8 cellular contexts compared by ENCODE assay signal in genomic region chr3:134796313-134797079, GRCh38. TPM values are rescaled to one million over a fixed set of nuclear protein-coding genes. Genes with fewer than 3 reads are reported as not detected.
A peak's percentile ranks its signal among the peaks of the same experiment; 100 is the strongest.
DNase-seq lines count a peak whose midpoint lies in the region; ATAC-seq and TF ChIP-seq lines count a peak whose summit lies in the region.

No MANE protein-coding gene starts in this region.

- no peak for DNase-seq in heart left ventricle
- no peak for DNase-seq in left cardiac atrium
- DNase-seq in left lung, result no peak
- DNase-seq in uterus, result no peak
- no peak for DNase-seq in NCI-H524 treated with DMSO at 0.1 percent for 48 hours (lab: John Stamatoyannopoulos, UW)
- DNase-seq in OCI-M1 (lab: John Stamatoyannopoulos, UW), result no peak
- DNase-seq in epidermal melanocyte (ENCODE audit: insufficient read length, low spot score), result no peak

- H3K9me3 ChIP-seq in heart left ventricle, result no peaks in the 10 kb centered on the region
- H3K9me3 ChIP-seq in left lung, result no peaks in the 10 kb centered on the region
- H3K9me3 ChIP-seq in uterus, result no peaks in the 10 kb centered on the region

- no peaks in the 10 kb centered on the region for H3K9me3 Mint-ChIP-seq in activated T-helper 17 cell treated with anti-CD3 and anti-CD28 coated beads, Interleukin-2, amount 50 U/mL, for 72 hours

- 0 to 1% (median 1%) methylated on average over 22 to 60 of the region's 60 CpGs for WGBS in heart left ventricle, 4 donors

- peaks cover 36% of the 10 kb centered on the region for H3K27me3 Mint-ChIP-seq in activated T-helper 17 cell treated with anti-CD3 and anti-CD28 coated beads, Interleukin-2, amount 50 U/mL, for 72 hours

- peak in 1 of 4 donors; percentile 8 for ATAC-seq in heart left ventricle
- ATAC-seq in left cardiac atrium, result no peak
- no peak for ATAC-seq in activated T-helper 17 cell treated with anti-CD3 and anti-CD28 coated beads, Interleukin-2, amount 50 U/mL, for 72 hours (replicated peaks)
- ATAC-seq in left lung, result no peak

- H3K4me3 Mint-ChIP-seq in activated T-helper 17 cell treated with anti-CD3 and anti-CD28 coated beads, Interleukin-2, amount 50 U/mL, for 72 hours, result peak overlapping the region; percentile 81

- H3K36me3 Mint-ChIP-seq in activated T-helper 17 cell treated with anti-CD3 and anti-CD28 coated beads, Interleukin-2, amount 50 U/mL, for 72 hours (ENCODE audit: low read depth), result no peaks in the 10 kb centered on the region

- peak overlapping the region in 1 of 12 donors; percentile 78 for H3K27ac ChIP-seq in heart left ventricle
- no peak overlapping the region for H3K27ac ChIP-seq in left lung
- H3K27ac ChIP-seq in uterus, result peak overlapping the region in 1 of 2 donors; percentile 26

- H3K4me1 ChIP-seq in heart left ventricle (peaks cover 0 to 28% (median 16%) of the 10 kb centered on the region in 12 donors), left lung (peaks cover 14 to 27% of the 10 kb centered on the region in 2 donors), uterus (peaks cover 0 to 17% of the 10 kb centered on the region in 2 donors)

- H3K27ac Mint-ChIP-seq in activated T-helper 17 cell treated with anti-CD3 and anti-CD28 coated beads, Interleukin-2, amount 50 U/mL, for 72 hours, result no peak overlapping the region

- TF ChIP-seq POLR2A in heart left ventricle (IDR thresholded peaks at IDR 0.05) (no peak), uterus (IDR thresholded peaks at IDR 0.05) (no peak)

- TF ChIP-seq CTCF in heart left ventricle (IDR thresholded peaks at IDR 0.05) (no peak), left lung (IDR thresholded peaks at IDR 0.05) (no peak), uterus (IDR thresholded peaks at IDR 0.05) (no peak)

- H3K4me1 Mint-ChIP-seq in activated T-helper 17 cell treated with anti-CD3 and anti-CD28 coated beads, Interleukin-2, amount 50 U/mL, for 72 hours, result peaks cover 10% of the 10 kb centered on the region

- H3K27me3 ChIP-seq in heart left ventricle (peaks cover 8 to 44% (median 28%) of the 10 kb centered on the region in 9 donors), left lung (peaks cover 27 to 71% of the 10 kb centered on the region in 2 donors), uterus (no peaks in the 10 kb centered on the region)

- H3K36me3 ChIP-seq in heart left ventricle (no peaks in the 10 kb centered on the region), left lung (no peaks in the 10 kb centered on the region), uterus (no peaks in the 10 kb centered on the region)

- intact Hi-C loops in heart left ventricle (cut with DNase I) (loop anchor here in 8 of 10 donors (2.0 to 10.0 kb wide), 9 partner anchors 428 to 1248 kb away; no protein-coding TSS in a partner anchor), left cardiac atrium (cut with DNase I) (loop anchor here in 1 of 2 donors (10.0 kb wide), 1 partner anchor 708 kb away; no protein-coding TSS in a partner anchor), left lung (cut with DNase I) (no loop called here), uterus (cut with DNase I; ENCODE audit: low total_unique reads) (no loop called here)

- H3K4me3 ChIP-seq in heart left ventricle (peak overlapping the region; percentile 30 to 76 (median 56)), left lung (peak overlapping the region; percentile 5 to 40), uterus (peak overlapping the region; percentile 42 to 44)

RNA-seq across cellular contexts. Expression of gene EPHB1, which starts 1.4 kb away (rescaled TPM):
- total RNA-seq in heart left ventricle, result 1 to 10 TPM in 6 of 9 donors, under 1 TPM in 3; 0.31 to 2.2 (median 1.1) TPM
- under 1 TPM; 0.42 to 0.49 TPM for polyA plus RNA-seq in heart left ventricle
- total RNA-seq in left cardiac atrium, result 1 to 10 TPM in 1 of 2 donors, under 1 TPM in 1; 0.85 to 1.7 TPM
- 1 to 10 TPM; 1.2 to 1.3 TPM for total RNA-seq in activated T-helper 17 cell treated with anti-CD3 and anti-CD28 coated beads, Interleukin-2, amount 50 U/mL, for 72 hours
- total RNA-seq in left lung, result 1 to 10 TPM; 1.1 to 4.3 TPM
- total RNA-seq in uterus, result 1 to 10 TPM in 3 of 4 donors, not detected in 1; 2.6 to 5.3 (median 3.1) TPM

Comparison
In these comparisons a context has a peak if more than half of its experiments do, and no peak if none do; other contexts are left out.
1. intact Hi-C loops: an anchor here in heart left ventricle (2.0 to 10.0 kb wide); none called in left lung and uterus.